ENCODE assay signal across 8 cellular contexts in genomic region chr5:134577022-134577795, GRCh38. TPM values are rescaled to one million over a fixed set of nuclear protein-coding genes. Genes with fewer than 3 reads are reported as not detected.
DNase-seq lines count a peak whose midpoint lies in the region; ATAC-seq and TF ChIP-seq lines count a peak whose summit lies in the region.

No MANE protein-coding gene starts in this region.

- DNase-seq in activated T-cell treated with anti-CD3 and anti-CD28 coated beads, Interleukin-2, amount 50 U/mL, for 24 hours = no peak
- DNase-seq in activated T-cell treated with anti-CD3 and anti-CD28 coated beads, Interleukin-2, amount 50 U/mL, for 1 hour = no peak
- peak; percentile 32 to 45 for DNase-seq in SW 1271 (lab: John Stamatoyannopoulos, UW)
- peak; percentile 68 for DNase-seq in fibroblast of the aortic adventitia (ENCODE audit: low read depth)
- DNase-seq in stimulated activated effector memory CD8-positive, alpha-beta T cell treated with anti-CD3 and anti-CD28 coated beads, Interleukin-12 subunit alpha, Interleukin-12 subunit beta, amount 100 ng/mL, for 72 hours (ENCODE audit: low spot score in 2 of 2) = no peak
- no peak for DNase-seq in NCI-H146 (lab: John Stamatoyannopoulos, UW)

- no peak overlapping the region for H3K4me3 Mint-ChIP-seq in activated T-cell treated with anti-CD3 and anti-CD28 coated beads, Interleukin-2, amount 50 U/mL, for 24 hours
- no peak overlapping the region for H3K4me3 Mint-ChIP-seq in stimulated activated effector memory CD8-positive, alpha-beta T cell treated with anti-CD3 and anti-CD28 coated beads, Interleukin-12 subunit alpha, Interleukin-12 subunit beta, amount 100 ng/mL, for 72 hours

- no peaks in the 10 kb centered on the region for H3K27me3 Mint-ChIP-seq in activated T-cell treated with anti-CD3 and anti-CD28 coated beads, Interleukin-2, amount 50 U/mL, for 24 hours

- peak overlapping the region; percentile 80 for H3K27ac Mint-ChIP-seq in activated T-cell treated with anti-CD3 and anti-CD28 coated beads, Interleukin-2, amount 50 U/mL, for 24 hours
- H3K27ac Mint-ChIP-seq in stimulated activated effector memory CD8-positive, alpha-beta T cell treated with anti-CD3 and anti-CD28 coated beads, Interleukin-12 subunit alpha, Interleukin-12 subunit beta, amount 100 ng/mL, for 72 hours = peak overlapping the region; percentile 86

- no peaks in the 10 kb centered on the region for H3K9me3 Mint-ChIP-seq in activated T-cell treated with anti-CD3 and anti-CD28 coated beads, Interleukin-2, amount 50 U/mL, for 24 hours
- no peaks in the 10 kb centered on the region for H3K9me3 Mint-ChIP-seq in stimulated activated effector memory CD8-positive, alpha-beta T cell treated with anti-CD3 and anti-CD28 coated beads, Interleukin-12 subunit alpha, Interleukin-12 subunit beta, amount 100 ng/mL, for 72 hours

- no peak for TF ChIP-seq CTCF in fibroblast of the aortic adventitia (IDR thresholded peaks at IDR 0.05; ENCODE audit: insufficient read depth, low read length)

- no peak for ATAC-seq in stimulated activated effector memory CD8-positive, alpha-beta T cell treated with anti-CD3 and anti-CD28 coated beads, Interleukin-12 subunit alpha, Interleukin-12 subunit beta, amount 100 ng/mL, for 72 hours
- ATAC-seq in HG03196 (IDR thresholded peaks at IDR 0.05; ENCODE audit: unreplicated experiment) = no peak
- ATAC-seq in HG03354 (IDR thresholded peaks at IDR 0.05; ENCODE audit: poor library complexity, severe bottlenecking, unreplicated experiment) = no peak

- H3K4me1 Mint-ChIP-seq in activated T-cell treated with anti-CD3 and anti-CD28 coated beads, Interleukin-2, amount 50 U/mL, for 24 hours (ENCODE audit: low read depth) = peaks cover 6% of the 10 kb centered on the region
- peaks cover 33% of the 10 kb centered on the region for H3K4me1 Mint-ChIP-seq in stimulated activated effector memory CD8-positive, alpha-beta T cell treated with anti-CD3 and anti-CD28 coated beads, Interleukin-12 subunit alpha, Interleukin-12 subunit beta, amount 100 ng/mL, for 72 hours

- H3K36me3 Mint-ChIP-seq in activated T-cell treated with anti-CD3 and anti-CD28 coated beads, Interleukin-2, amount 50 U/mL, for 24 hours (ENCODE audit: low read depth) = peaks cover 88% of the 10 kb centered on the region
- H3K36me3 Mint-ChIP-seq in stimulated activated effector memory CD8-positive, alpha-beta T cell treated with anti-CD3 and anti-CD28 coated beads, Interleukin-12 subunit alpha, Interleukin-12 subunit beta, amount 100 ng/mL, for 72 hours = peaks cover 80% of the 10 kb centered on the region

- H3K4me3 ChIP-seq in fibroblast of the aortic adventitia (ENCODE audit: low read depth, low read length) = no peak overlapping the region

RNA-seq across cellular contexts. Expression of gene JADE2, which starts 51.7 kb away (rescaled TPM):
- total RNA-seq in fibroblast of the aortic adventitia (ENCODE audit: low replicate concordance) = 28.0 and 38.8 TPM in 2 replicates

RNA-seq across cellular contexts. Expression of gene SAR1B, which starts 55.4 kb away (rescaled TPM):
- 88.4 and 133 TPM in 2 replicates for total RNA-seq in fibroblast of the aortic adventitia (ENCODE audit: low replicate concordance)

Comparison
In these comparisons a context has a peak if more than half of its experiments do, and no peak if none do; other contexts are left out.
1. DNase-seq: peak in SW 1271 (2 of 2) and fibroblast of the aortic adventitia (single experiment); none in activated T-cell treated with anti-CD3 and anti-CD28 coated beads, Interleukin-2, amount 50 U/mL, for 24 hours (single experiment), activated T-cell treated with anti-CD3 and anti-CD28 coated beads, Interleukin-2, amount 50 U/mL, for 1 hour (single experiment), stimulated activated effector memory CD8-positive, alpha-beta T cell treated with anti-CD3 and anti-CD28 coated beads, Interleukin-12 subunit alpha, Interleukin-12 subunit beta, amount 100 ng/mL, for 72 hours (0 of 2) and NCI-H146 (single experiment).